Comparison of ENCODE assay signal across 12 cellular contexts in the genomic region with DNA sequence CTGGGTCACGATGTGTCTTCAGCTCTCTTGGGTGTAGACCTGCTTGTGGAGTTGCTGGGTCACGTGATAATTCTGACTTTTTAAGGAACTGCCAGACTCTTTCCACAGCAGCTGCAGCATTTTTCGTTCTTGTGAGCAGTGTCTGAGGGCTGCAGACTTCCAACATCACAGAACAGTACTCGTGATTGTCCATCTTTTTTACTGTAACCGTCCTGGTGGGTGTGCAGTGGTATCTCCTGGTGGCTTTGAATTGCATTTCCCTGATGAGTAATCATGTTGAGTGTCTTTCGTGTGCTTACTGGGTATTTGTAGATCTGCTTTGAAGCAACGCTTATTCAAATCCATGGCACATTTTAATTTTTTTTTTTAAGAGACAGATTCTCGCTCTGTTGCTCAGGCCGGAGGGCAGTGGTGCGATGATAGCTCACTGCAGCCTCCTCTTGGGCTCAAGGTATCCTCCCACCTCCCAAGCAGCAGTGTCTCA.
DNase-seq lines count a peak whose midpoint lies in the region; ATAC-seq lines count a peak whose summit lies in the region.
"Had no signal": no experiment of that assay in that cellular context is flagged by ENCODE, and none has a peak within 500 bp of the region (broad histone marks: within the 10 kb centered on the region; RNA-seq: fewer than 3 reads in every experiment).

No MANE protein-coding gene starts in this region.

- peak; percentile 49 for DNase-seq in COLO829 (ENCODE audit: low spot score)
- peak; percentile 60 for DNase-seq in SKM-1 (lab: John Stamatoyannopoulos, UW; ENCODE audit: unreplicated experiment)
- DNase-seq in germinal center (ENCODE audit: low spot score), result peak; percentile 64
- no peak for DNase-seq in NCI-H1436 treated with DMSO at 0.1 percent for 48 hours (lab: John Stamatoyannopoulos, UW)
- no peak for DNase-seq in activated CD8-positive, alpha-beta memory T cell treated with anti-CD3 and anti-CD28 coated beads, Interleukin-2, amount 50 U/mL, for 48 hours
- DNase-seq in D341Med (ENCODE audit: low spot score), result no peak
- DNase-seq: mesendoderm; NCI-H1694 treated with DMSO at 0.1 percent for 48 hours; NK-92 treated with Interleukin-12 subunit alpha and Interleukin-12 subunit beta, amount 100 ng/mL, for 24 hours; stimulated activated CD4-positive, alpha-beta T cell treated with anti-CD3 and anti-CD28 coated beads, Interleukin-4, amount 100 ng/mL, for 4 hours had no signal

- ATAC-seq in HG02884 (IDR thresholded peaks at IDR 0.05; ENCODE audit: unreplicated experiment), result peak; percentile 43
- no peak for ATAC-seq in GM18858 (IDR thresholded peaks at IDR 0.05; ENCODE audit: unreplicated experiment)

Comparison
In these comparisons a context has a peak if more than half of its experiments do, and no peak if none do; other contexts are left out.
1. DNase-seq: peak in COLO829 (single experiment), SKM-1 (single experiment) and germinal center (single experiment); none in NCI-H1436 treated with DMSO at 0.1 percent for 48 hours (single experiment), activated CD8-positive, alpha-beta memory T cell treated with anti-CD3 and anti-CD28 coated beads, Interleukin-2, amount 50 U/mL, for 48 hours (single experiment) and D341Med (single experiment).